ENCODE assay signal across 7 cellular contexts in the genomic region with DNA sequence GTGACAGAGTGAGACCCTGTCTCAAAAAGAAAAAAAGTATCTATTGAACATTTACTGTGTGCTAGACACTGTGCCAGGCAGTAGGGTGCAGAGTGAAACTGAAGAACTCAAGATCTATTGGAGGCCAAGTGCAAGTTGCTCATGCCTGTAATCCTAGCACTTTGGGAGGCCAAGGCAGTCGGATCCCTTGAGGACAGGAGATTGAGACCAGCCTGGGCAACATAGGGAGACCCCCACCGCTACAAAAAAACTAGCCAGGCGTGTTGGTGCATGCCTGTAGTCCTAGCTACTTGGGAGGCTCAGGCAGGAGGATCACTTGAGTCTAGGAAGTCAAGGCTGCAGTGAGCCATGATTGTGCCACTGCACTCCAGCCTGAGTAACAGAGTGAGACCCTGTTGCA. TPM values are rescaled to one million over a fixed set of nuclear protein-coding genes. Genes with fewer than 3 reads are reported as not detected.
DNase-seq lines count a peak whose midpoint lies in the region; ATAC-seq and TF ChIP-seq lines count a peak whose summit lies in the region.
"Not testable (repeated sequence)": the region's sequence is repeated elsewhere in the genome, so short reads cannot be mapped to it uniquely, and the experiment has no call there.

No MANE protein-coding gene starts in this region.

- H3K4me1 ChIP-seq in CD4-positive, alpha-beta memory T cell (ENCODE audit: insufficient read depth, low read length) = peaks cover 16% of the 10 kb centered on the region

- TF ChIP-seq CTCF in HFFc6 (IDR thresholded peaks at IDR 0.05); nephron progenitor cell (IDR thresholded peaks at IDR 0.05): not testable (repeated sequence)

- not testable (repeated sequence) for H3K36me3 ChIP-seq in CD4-positive, alpha-beta memory T cell (ENCODE audit: insufficient read depth, low read length)

- not testable (repeated sequence) for H3K9me3 ChIP-seq in CD4-positive, alpha-beta memory T cell (ENCODE audit: control insufficient read depth in 1 of 2, low read length in 2 of 2)

- H3K36me3 Mint-ChIP-seq in CD4-positive, alpha-beta memory T cell; HFFc6 (ENCODE audit: low read depth); activated CD4-positive, alpha-beta T cell treated with anti-CD3 and anti-CD28 coated beads for 36 hours (ENCODE audit: low read depth); activated T-cell treated with anti-CD3 and anti-CD28 coated beads, Interleukin-2, amount 50 U/mL, for 24 hours (ENCODE audit: low read depth); activated naive CD8-positive, alpha-beta T cell treated with anti-CD3 and anti-CD28 coated beads for 36 hours; nephron progenitor cell (ENCODE audit: low read depth): not testable (repeated sequence)

- H3K27ac Mint-ChIP-seq in CD4-positive, alpha-beta memory T cell = peak overlapping the region in 4 of 7 donors; percentile 12 to 95 (median 38)
- H3K27ac Mint-ChIP-seq in HFFc6 = 0 out of 2 replicates have a peak overlapping the region, but pooled peaks have one; percentile 1
- peak overlapping the region; percentile 58 for H3K27ac Mint-ChIP-seq in activated CD4-positive, alpha-beta T cell treated with anti-CD3 and anti-CD28 coated beads for 36 hours
- peak overlapping the region; percentile 73 for H3K27ac Mint-ChIP-seq in activated T-cell treated with anti-CD3 and anti-CD28 coated beads, Interleukin-2, amount 50 U/mL, for 24 hours
- H3K27ac Mint-ChIP-seq in activated naive CD8-positive, alpha-beta T cell treated with anti-CD3 and anti-CD28 coated beads for 36 hours = peak overlapping the region; percentile 38
- H3K27ac Mint-ChIP-seq in nephron progenitor cell = not testable (repeated sequence)

- H3K27me3 Mint-ChIP-seq in CD4-positive, alpha-beta memory T cell; HFFc6 (ENCODE audit: insufficient read depth); activated CD4-positive, alpha-beta T cell treated with anti-CD3 and anti-CD28 coated beads for 36 hours; activated T-cell treated with anti-CD3 and anti-CD28 coated beads, Interleukin-2, amount 50 U/mL, for 24 hours; activated naive CD8-positive, alpha-beta T cell treated with anti-CD3 and anti-CD28 coated beads for 36 hours; nephron progenitor cell (ENCODE audit: low read depth, poor library complexity): not testable (repeated sequence)

- DNase-seq in CD4-positive, alpha-beta memory T cell; HFFc6; activated CD4-positive, alpha-beta T cell treated with anti-CD3 and anti-CD28 coated beads for 36 hours; activated T-cell treated with anti-CD3 and anti-CD28 coated beads, Interleukin-2, amount 50 U/mL, for 24 hours; activated naive CD8-positive, alpha-beta T cell treated with anti-CD3 and anti-CD28 coated beads for 36 hours; nephron progenitor cell: not testable (repeated sequence)
- DNase-seq in Right ventricle myocardium superior = peak; percentile 5

- not testable (repeated sequence) for H3K27ac ChIP-seq in CD4-positive, alpha-beta memory T cell (ENCODE audit: low read depth, low read length)

- peaks cover 5 to 15% (median 11%) of the 10 kb centered on the region in 4 donors for H3K4me1 Mint-ChIP-seq in CD4-positive, alpha-beta memory T cell
- H3K4me1 Mint-ChIP-seq in HFFc6 (ENCODE audit: low read depth) = peaks cover 15% of the 10 kb centered on the region
- H3K4me1 Mint-ChIP-seq in activated CD4-positive, alpha-beta T cell treated with anti-CD3 and anti-CD28 coated beads for 36 hours = peaks cover 12% of the 10 kb centered on the region
- H3K4me1 Mint-ChIP-seq in activated T-cell treated with anti-CD3 and anti-CD28 coated beads, Interleukin-2, amount 50 U/mL, for 24 hours (ENCODE audit: low read depth) = peaks cover 20% of the 10 kb centered on the region
- H3K4me1 Mint-ChIP-seq in activated naive CD8-positive, alpha-beta T cell treated with anti-CD3 and anti-CD28 coated beads for 36 hours = peaks cover 19% of the 10 kb centered on the region
- peaks cover 28% of the 10 kb centered on the region for H3K4me1 Mint-ChIP-seq in nephron progenitor cell

- CTCF ChIA-PET in CD4-positive, alpha-beta memory T cell (lab: Charles Lee; ENCODE audit: partially characterized antibody) = interaction anchor here (0.6 to 4.4 kb wide), 5 partner anchors 10 to 22 kb away, joined by 3 to 151 read pairs (median 10); partner anchors contain the start of genes SPSB2 and TPI1
- CTCF ChIA-PET in activated CD4-positive, alpha-beta T cell treated with anti-CD3 and anti-CD28 coated beads for 36 hours (lab: Charles Lee) = interaction anchor here (0.6 to 2.0 kb wide), 4 partner anchors 8 to 76 kb away, joined by 3 to 9 read pairs (median 4); no protein-coding TSS in a partner anchor

- not testable (repeated sequence) for H3K4me3 ChIP-seq in CD4-positive, alpha-beta memory T cell (ENCODE audit: low read length in 2 of 2)

- H3K27me3 ChIP-seq in CD4-positive, alpha-beta memory T cell (ENCODE audit: insufficient read depth, low read length) = not testable (repeated sequence)

- intact Hi-C loops in CD4-positive, alpha-beta memory T cell (cut with micrococcal nuclease); activated CD4-positive, alpha-beta T cell treated with anti-CD3 and anti-CD28 coated beads for 36 hours (cut with DNase I, micrococcal nuclease); Right ventricle myocardium superior (cut with DNase I): not testable (repeated sequence)

- ATAC-seq in activated CD4-positive, alpha-beta T cell treated with anti-CD3 and anti-CD28 coated beads for 36 hours; Right ventricle myocardium superior (ENCODE audit: poor library complexity): not testable (repeated sequence)

- POLR2A ChIA-PET in CD4-positive, alpha-beta memory T cell (lab: Charles Lee; ENCODE audit: partially characterized antibody) = interaction anchor here (2.4 to 4.0 kb wide), 2 partner anchors 22 to 33 kb away, joined by 18 to 133 read pairs; partner anchors contain the start of gene SPSB2
- POLR2A ChIA-PET in activated CD4-positive, alpha-beta T cell treated with anti-CD3 and anti-CD28 coated beads for 36 hours (lab: Charles Lee) = not testable (repeated sequence)

- H3K4me3 Mint-ChIP-seq in CD4-positive, alpha-beta memory T cell = peak overlapping the region in 2 of 8 donors; percentile 27 to 40
- not testable (repeated sequence) for H3K4me3 Mint-ChIP-seq in HFFc6
- H3K4me3 Mint-ChIP-seq in activated CD4-positive, alpha-beta T cell treated with anti-CD3 and anti-CD28 coated beads for 36 hours = peak overlapping the region; percentile 87
- peak overlapping the region; percentile 80 for H3K4me3 Mint-ChIP-seq in activated T-cell treated with anti-CD3 and anti-CD28 coated beads, Interleukin-2, amount 50 U/mL, for 24 hours
- peak overlapping the region; percentile 32 for H3K4me3 Mint-ChIP-seq in activated naive CD8-positive, alpha-beta T cell treated with anti-CD3 and anti-CD28 coated beads for 36 hours
- peak overlapping the region; percentile 24 for H3K4me3 Mint-ChIP-seq in nephron progenitor cell

- H3K9me3 Mint-ChIP-seq in CD4-positive, alpha-beta memory T cell; HFFc6; activated CD4-positive, alpha-beta T cell treated with anti-CD3 and anti-CD28 coated beads for 36 hours (ENCODE audit: low read depth); activated T-cell treated with anti-CD3 and anti-CD28 coated beads, Interleukin-2, amount 50 U/mL, for 24 hours; activated naive CD8-positive, alpha-beta T cell treated with anti-CD3 and anti-CD28 coated beads for 36 hours; nephron progenitor cell: not testable (repeated sequence)

RNA-seq across cellular contexts. Expression of gene LRRC23, which starts 11.9 kb away (rescaled TPM):
- 1 to 10 TPM; 8.3 to 9.1 TPM for total RNA-seq in CD4-positive, alpha-beta memory T cell
- 1 to 10 TPM; 4.1 to 4.2 TPM for polyA plus RNA-seq in CD4-positive, alpha-beta memory T cell
- 1 to 10 TPM; 5.5 to 7.9 (median 6.6) TPM for total RNA-seq in HFFc6 (2021; fragmentation: NEBNext Ultra II Directional; extraction: Animal tissue kit (Norgen Biotek cat#: 25700))
- 1 to 10 TPM; 6.4 to 7.0 TPM for total RNA-seq in activated CD4-positive, alpha-beta T cell treated with anti-CD3 and anti-CD28 coated beads for 36 hours
- 1 to 10 TPM; 3.0 to 4.1 TPM for total RNA-seq in activated naive CD8-positive, alpha-beta T cell treated with anti-CD3 and anti-CD28 coated beads for 36 hours
- 8.2 TPM for total RNA-seq in Right ventricle myocardium superior

RNA-seq across cellular contexts. Expression of gene SPSB2, which starts 19.6 kb away (rescaled TPM):
- 10 to 100 TPM; 19.8 to 21.9 TPM for total RNA-seq in CD4-positive, alpha-beta memory T cell
- 10 to 100 TPM; 16.6 to 25.5 TPM for polyA plus RNA-seq in CD4-positive, alpha-beta memory T cell
- total RNA-seq in HFFc6 (2021; fragmentation: NEBNext Ultra II Directional; extraction: Animal tissue kit (Norgen Biotek cat#: 25700)) = 10 to 100 TPM; 12.1 to 13.9 (median 13.0) TPM
- total RNA-seq in activated CD4-positive, alpha-beta T cell treated with anti-CD3 and anti-CD28 coated beads for 36 hours = 1 to 10 TPM; 1.7 to 2.2 TPM
- 1 to 10 TPM; 2.7 to 3.0 TPM for total RNA-seq in activated naive CD8-positive, alpha-beta T cell treated with anti-CD3 and anti-CD28 coated beads for 36 hours
- total RNA-seq in Right ventricle myocardium superior = 3.2 TPM

RNA-seq across cellular contexts. Expression of gene ENO2, which starts 21.7 kb away (rescaled TPM):
- total RNA-seq in CD4-positive, alpha-beta memory T cell = 100 to 1,000 TPM; 187 to 190 TPM
- polyA plus RNA-seq in CD4-positive, alpha-beta memory T cell = 10 to 100 TPM; 28.4 to 35.8 TPM
- total RNA-seq in HFFc6 (2021; fragmentation: NEBNext Ultra II Directional; extraction: Animal tissue kit (Norgen Biotek cat#: 25700)) = 10 to 100 TPM; 18.9 to 26.9 (median 24.7) TPM
- 100 to 1,000 TPM; 301 to 317 TPM for total RNA-seq in activated CD4-positive, alpha-beta T cell treated with anti-CD3 and anti-CD28 coated beads for 36 hours
- total RNA-seq in activated naive CD8-positive, alpha-beta T cell treated with anti-CD3 and anti-CD28 coated beads for 36 hours = 100 to 1,000 TPM; 140 to 141 TPM
- 7.4 TPM for total RNA-seq in Right ventricle myocardium superior

RNA-seq across cellular contexts. Expression of gene TPI1, which starts 25.4 kb away (rescaled TPM):
- total RNA-seq in CD4-positive, alpha-beta memory T cell = 100 to 1,000 TPM; 155 to 164 TPM
- polyA plus RNA-seq in CD4-positive, alpha-beta memory T cell = 100 to 1,000 TPM; 572 to 777 TPM
- total RNA-seq in HFFc6 (2021; fragmentation: NEBNext Ultra II Directional; extraction: Animal tissue kit (Norgen Biotek cat#: 25700)) = 100 to 1,000 TPM; 853 to 931 (median 870) TPM
- total RNA-seq in activated CD4-positive, alpha-beta T cell treated with anti-CD3 and anti-CD28 coated beads for 36 hours = 1,000 to 10,000 TPM; 1,824 to 2,753 TPM
- total RNA-seq in activated naive CD8-positive, alpha-beta T cell treated with anti-CD3 and anti-CD28 coated beads for 36 hours = 1,000 to 10,000 TPM; 1,593 to 1,653 TPM
- total RNA-seq in Right ventricle myocardium superior = 804 TPM

RNA-seq across cellular contexts. Expression of gene ATN1, which starts 35.1 kb away (rescaled TPM):
- 10 to 100 TPM; 32.2 to 33.0 TPM for total RNA-seq in CD4-positive, alpha-beta memory T cell
- polyA plus RNA-seq in CD4-positive, alpha-beta memory T cell = 1 to 10 TPM in 1 of 2 donors, under 1 TPM in 1; 0.16 to 1.1 TPM
- total RNA-seq in HFFc6 (2021; fragmentation: NEBNext Ultra II Directional; extraction: Animal tissue kit (Norgen Biotek cat#: 25700)) = 100 to 1,000 TPM in 4 of 6 experiments, 10 to 100 TPM in 2; 96.8 to 120 (median 107) TPM
- 10 to 100 TPM; 32.2 to 32.4 TPM for total RNA-seq in activated CD4-positive, alpha-beta T cell treated with anti-CD3 and anti-CD28 coated beads for 36 hours
- 10 to 100 TPM; 27.6 to 28.5 TPM for total RNA-seq in activated naive CD8-positive, alpha-beta T cell treated with anti-CD3 and anti-CD28 coated beads for 36 hours
- 69.7 TPM for total RNA-seq in Right ventricle myocardium superior

Comparison
In these comparisons a context has a peak if more than half of its experiments do, and no peak if none do; other contexts are left out.
1. RNA of gene ENO2, which starts 21.7 kb away (total RNA-seq): 301 to 317 TPM in activated CD4-positive, alpha-beta T cell treated with anti-CD3 and anti-CD28 coated beads for 36 hours, 187 to 190 TPM in CD4-positive, alpha-beta memory T cell and 140 to 141 TPM in activated naive CD8-positive, alpha-beta T cell treated with anti-CD3 and anti-CD28 coated beads for 36 hours; 18.9 to 26.9 TPM in HFFc6 and 7.4 TPM in Right ventricle myocardium superior (single experiment); every median in the first group is over 4 times any median in the second.